In genomic region chr19:38737921-38738731, GRCh38 we compare ENCODE assay signal across 13 cellular contexts. TPM values are rescaled to one million over a fixed set of nuclear protein-coding genes. Genes with fewer than 3 reads are reported as not detected.
DNase-seq lines count a peak whose midpoint lies in the region; ATAC-seq, FAIRE-seq and TF ChIP-seq lines count a peak whose summit lies in the region.
"Had no signal": no experiment of that assay in that cellular context is flagged by ENCODE, and none has a peak within 500 bp of the region (broad histone marks: within the 10 kb centered on the region; RNA-seq: fewer than 3 reads in every experiment).

No MANE protein-coding gene starts in this region.

- DNase-seq in A549 (ENCODE audit: low read depth in 1 of 2, low spot score in 1 of 2) (no peak), Calu3 (no peak), naive B cell (no peak), NOMO-1 treated with DMSO at 0.1 percent for 48 hours (lab: John Stamatoyannopoulos, UW; ENCODE audit: unreplicated experiment) (no peak), activated gamma-delta T cell (lab: John Stamatoyannopoulos, UW) (no peak), GM19238 (ENCODE audit: insufficient read length, low spot score) (no peak)
- no peak for DNase-seq in activated T-helper 1 cell treated with anti-CD3 and anti-CD28 coated beads, Interleukin-12 subunit alpha, Interleukin-12 subunit beta, Interleukin-2, Interleukin-4 antibody, amounts not matched to agents 30 ng/mL and 10 ng/mL and 1 ng/mL, durations not matched to agents 14 hours and 24 hours and 36 hours (ENCODE audit: low spot score)
- DNase-seq in stimulated activated CD8-positive, alpha-beta memory T cell treated with anti-CD3 and anti-CD28 coated beads, Interleukin-4, amount 100 ng/mL, for 48 hours: no peak
- DNase-seq: NCI-H1436 treated with DMSO at 0.1 percent for 48 hours, NCI-H774 had no signal

- H3K4me3 Mint-ChIP-seq in Calu3 (ENCODE audit: low read depth, unreplicated experiment) (peak overlapping the region; percentile 21), naive B cell (peak overlapping the region; percentile 64 to 89 (median 73))
- peak overlapping the region; percentile 57 for H3K4me3 Mint-ChIP-seq in activated T-helper 1 cell treated with anti-CD3 and anti-CD28 coated beads, Interleukin-12 subunit alpha, Interleukin-12 subunit beta, Interleukin-2, Interleukin-4 antibody, amounts not matched to agents 30 ng/mL and 10 ng/mL and 1 ng/mL, durations not matched to agents 14 hours and 24 hours and 36 hours

- H3K27ac ChIP-seq in A549: no peak overlapping the region
- H3K27ac ChIP-seq: SJSA1 had no signal

- H3K9me3 Mint-ChIP-seq in Calu3 (ENCODE audit: low read depth, unreplicated experiment) (no peaks in the 10 kb centered on the region), naive B cell (peaks cover 0 to 1% (median 0%) of the 10 kb centered on the region in 7 donors)
- H3K9me3 Mint-ChIP-seq in activated T-helper 1 cell treated with anti-CD3 and anti-CD28 coated beads, Interleukin-12 subunit alpha, Interleukin-12 subunit beta, Interleukin-2, Interleukin-4 antibody, amounts not matched to agents 30 ng/mL and 10 ng/mL and 1 ng/mL, durations not matched to agents 14 hours and 24 hours and 36 hours: no peaks in the 10 kb centered on the region

- 94% methylated on average over 21 of the region's 21 CpGs for WGBS in A549 (ENCODE audit: missing lambda C conversion rate)

- TF ChIP-seq CTCF in A549 (IDR thresholded peaks at IDR 0.05) (no peak), Calu3 (IDR thresholded peaks at IDR 0.05; ENCODE audit: unreplicated experiment) (no peak)

- no peak for FAIRE-seq in A549 (lab: Jason Lieb, UNC)
- FAIRE-seq: frontal cortex, keratinocyte had no signal

- TF ChIP-seq RAD21 in A549 (conservative IDR thresholded peaks at IDR 0.05 in 1 of 2, IDR thresholded peaks at IDR 0.05 in 1 of 2): no peak

- H3K36me3 Mint-ChIP-seq in Calu3 (ENCODE audit: insufficient read depth, unreplicated experiment) (peaks cover 74% of the 10 kb centered on the region), naive B cell (no peaks in the 10 kb centered on the region)
- H3K36me3 Mint-ChIP-seq in activated T-helper 1 cell treated with anti-CD3 and anti-CD28 coated beads, Interleukin-12 subunit alpha, Interleukin-12 subunit beta, Interleukin-2, Interleukin-4 antibody, amounts not matched to agents 30 ng/mL and 10 ng/mL and 1 ng/mL, durations not matched to agents 14 hours and 24 hours and 36 hours (ENCODE audit: low read depth): peaks cover 3% of the 10 kb centered on the region

- H3K4me3 ChIP-seq in A549: no peak overlapping the region
- H3K4me3 ChIP-seq: SJSA1 had no signal

- TF ChIP-seq POLR2A in A549 (IDR thresholded peaks at IDR 0.05; ENCODE audit: low read length): no peak

- BruUV-seq in Calu3 (replicated peaks; lab: Mats Ljungman, UMichigan): TSS peak; percentile 12

- CTCF ChIA-PET in A549 (lab: Yijun Ruan, JAX) (interaction anchor here (0.6 to 2.8 kb wide), 18 partner anchors 8 to 335 kb away, joined by 3 to 7 read pairs (median 4); partner anchors contain the start of genes FAM98C, FBXO17, MRPS12 and SARS2), Calu3 (lab: Charles Lee) (interaction anchor here (0.6 kb wide), 1 partner anchor 153 kb away, joined by 3 read pairs; no protein-coding TSS in a partner anchor)

- ATAC-seq in A549 (no peak), naive B cell (ENCODE audit: low read depth in 2 of 2) (no peak)

- H3K4me1 Mint-ChIP-seq in Calu3 (ENCODE audit: low read depth, unreplicated experiment): peaks cover 9% of the 10 kb centered on the region
- H3K4me1 Mint-ChIP-seq in activated T-helper 1 cell treated with anti-CD3 and anti-CD28 coated beads, Interleukin-12 subunit alpha, Interleukin-12 subunit beta, Interleukin-2, Interleukin-4 antibody, amounts not matched to agents 30 ng/mL and 10 ng/mL and 1 ng/mL, durations not matched to agents 14 hours and 24 hours and 36 hours (ENCODE audit: low read depth): peaks cover 39% of the 10 kb centered on the region
- peaks cover 44 to 50% (median 47%) of the 10 kb centered on the region in 3 donors for H3K4me1 Mint-ChIP-seq in naive B cell

- POLR2A ChIA-PET in A549 (lab: Yijun Ruan, JAX): no interaction called here

- no peaks in the 10 kb centered on the region for H3K9me3 ChIP-seq in A549
- H3K9me3 ChIP-seq: SJSA1 had no signal

- no peaks in the 10 kb centered on the region for H3K27me3 Mint-ChIP-seq in Calu3 (ENCODE audit: unreplicated experiment)
- H3K27me3 Mint-ChIP-seq in activated T-helper 1 cell treated with anti-CD3 and anti-CD28 coated beads, Interleukin-12 subunit alpha, Interleukin-12 subunit beta, Interleukin-2, Interleukin-4 antibody, amounts not matched to agents 30 ng/mL and 10 ng/mL and 1 ng/mL, durations not matched to agents 14 hours and 24 hours and 36 hours (ENCODE audit: insufficient read depth): peaks cover 8% of the 10 kb centered on the region
- no peaks in the 10 kb centered on the region for H3K27me3 Mint-ChIP-seq in naive B cell

- intact Hi-C loops in Calu3 (cut with micrococcal nuclease; ENCODE audit: unreplicated experiment): no loop called here
- intact Hi-C loops in activated T-helper 1 cell treated with anti-CD3 and anti-CD28 coated beads, Interleukin-12 subunit alpha, Interleukin-12 subunit beta, Interleukin-2, Interleukin-4 antibody, amounts not matched to agents 30 ng/mL and 10 ng/mL and 1 ng/mL, durations not matched to agents 14 hours and 24 hours and 36 hours (cut with micrococcal nuclease): loop anchor here (2.0 kb wide), 1 partner anchor 401 kb away; no protein-coding TSS in a partner anchor

- H3K27ac Mint-ChIP-seq in Calu3 (ENCODE audit: unreplicated experiment) (peak overlapping the region; percentile 72), naive B cell (peak overlapping the region in 4 of 6 donors; percentile 1 to 91 (median 68))
- H3K27ac Mint-ChIP-seq in activated T-helper 1 cell treated with anti-CD3 and anti-CD28 coated beads, Interleukin-12 subunit alpha, Interleukin-12 subunit beta, Interleukin-2, Interleukin-4 antibody, amounts not matched to agents 30 ng/mL and 10 ng/mL and 1 ng/mL, durations not matched to agents 14 hours and 24 hours and 36 hours: peak overlapping the region; percentile 11

- no peak for TF ChIP-seq EP300 in A549 (IDR thresholded peaks at IDR 0.05)

- peaks cover 36% of the 10 kb centered on the region for H3K4me1 ChIP-seq in A549

- no peak overlapping the region for H3K4me2 ChIP-seq in A549

TF ChIP-seq in A549, 52 proteins besides CTCF, POLR2A, EP300 and RAD21:
- TF ChIP-seq MAZ (IDR thresholded peaks at IDR 0.05; ENCODE audit: borderline replicate concordance, low read depth, low read length) (peak; percentile 53; the same call in 1 of the 2 replicates), BHLHE40 (IDR thresholded peaks at IDR 0.05; ENCODE audit: low read depth, low read length) (no peak), POLR2AphosphoS2 (conservative IDR thresholded peaks at IDR 0.05; ENCODE audit: low read length) (peak; percentile 54; the same call in 1 of the 2 replicates)

RNA-seq across cellular contexts. Expression of gene CAPN12, which starts 6.1 kb away (rescaled TPM):
- polyA plus RNA-seq in A549 (2011; rRNA removed) (10.0 and 12.3 TPM in 2 replicates), A549 (2017; fragmentation: RNase III; extraction: RNeasy Plus Mini Kit Qiagen cat#74134 plus additional on column Dnase treatment) (8.6 to 11.7 TPM (median 11.0 TPM) in 3 replicates), naive B cell (ENCODE audit: low read depth in 6 of 6) (10 to 100 TPM in 4 of 6 donors, 1 to 10 TPM in 2; 3.3 to 25.4 (median 14.0) TPM)
- polyA plus RNA-seq in A549 (2012; cell fraction: cytosol; rRNA removed): 10.0 and 10.2 TPM in 2 replicates
- polyA plus RNA-seq in A549 (2012; cell fraction: nucleus; rRNA removed): 33.2 and 34.8 TPM in 2 replicates
- 3.2 and 7.1 TPM in 2 replicates for polyA minus RNA-seq in A549 (2011; rRNA and poly(A)+ RNA removed)
- total RNA-seq in Calu3 (2022): 14.5 and 14.7 TPM in 2 replicates
- total RNA-seq in activated T-helper 1 cell treated with anti-CD3 and anti-CD28 coated beads, Interleukin-12 subunit alpha, Interleukin-12 subunit beta, Interleukin-2, Interleukin-4 antibody, amounts not matched to agents 30 ng/mL and 10 ng/mL and 1 ng/mL, durations not matched to agents 14 hours and 24 hours and 36 hours: 1.1 and 2.5 TPM in 2 replicates
- total RNA-seq: SJSA1 had no signal

RNA-seq across cellular contexts. Expression of gene LGALS7, which starts 35.2 kb away (rescaled TPM):
- polyA plus RNA-seq in A549 (2011; rRNA removed) (not detected in 2 replicates), A549 (2017; fragmentation: RNase III; extraction: RNeasy Plus Mini Kit Qiagen cat#74134 plus additional on column Dnase treatment) (not detected in 3 replicates), naive B cell (ENCODE audit: low read depth in 6 of 6) (not detected)
- polyA plus RNA-seq in A549 (2012; cell fraction: cytosol; rRNA removed): 0.19 TPM in 1 of 2 replicates, not detected in the other
- polyA plus RNA-seq in A549 (2012; cell fraction: nucleus; rRNA removed): not detected in 2 replicates
- not detected in 2 replicates for polyA minus RNA-seq in A549 (2011; rRNA and poly(A)+ RNA removed)
- not detected in 2 replicates for total RNA-seq in Calu3 (2022)
- total RNA-seq in activated T-helper 1 cell treated with anti-CD3 and anti-CD28 coated beads, Interleukin-12 subunit alpha, Interleukin-12 subunit beta, Interleukin-2, Interleukin-4 antibody, amounts not matched to agents 30 ng/mL and 10 ng/mL and 1 ng/mL, durations not matched to agents 14 hours and 24 hours and 36 hours: not detected in 2 replicates
- total RNA-seq: frontal cortex, SJSA1 had no signal

RNA-seq across cellular contexts. Expression of gene LGALS7B, which starts 50.9 kb away (rescaled TPM):
- polyA plus RNA-seq in A549 (2011; rRNA removed) (0.27 TPM in 1 of 2 replicates, not detected in the other), A549 (2017; fragmentation: RNase III; extraction: RNeasy Plus Mini Kit Qiagen cat#74134 plus additional on column Dnase treatment) (not detected in 3 replicates), naive B cell (ENCODE audit: low read depth in 6 of 6) (1 to 10 TPM in 1 of 6 donors, not detected in 5; 6.0 TPM)
- polyA plus RNA-seq in A549 (2012; cell fraction: cytosol; rRNA removed): 0.25 and 0.38 TPM in 2 replicates
- 0.29 TPM in 1 of 2 replicates, not detected in the other for polyA plus RNA-seq in A549 (2012; cell fraction: nucleus; rRNA removed)
- polyA minus RNA-seq in A549 (2011; rRNA and poly(A)+ RNA removed): not detected in 2 replicates
- total RNA-seq in Calu3 (2022): 3.2 and 4.8 TPM in 2 replicates
- total RNA-seq in activated T-helper 1 cell treated with anti-CD3 and anti-CD28 coated beads, Interleukin-12 subunit alpha, Interleukin-12 subunit beta, Interleukin-2, Interleukin-4 antibody, amounts not matched to agents 30 ng/mL and 10 ng/mL and 1 ng/mL, durations not matched to agents 14 hours and 24 hours and 36 hours: not detected in 2 replicates
- total RNA-seq: frontal cortex, SJSA1 had no signal

Comparison
In these comparisons a context has a peak if more than half of its experiments do, and no peak if none do; other contexts are left out.
1. H3K27ac Mint-ChIP-seq: peak in every context shown above with its lines; median percentile 72 in Calu3; 68 in naive B cell; 11 in activated T-helper 1 cell treated with anti-CD3 and anti-CD28 coated beads, Interleukin-12 subunit alpha, Interleukin-12 subunit beta, Interleukin-2, Interleukin-4 antibody, amounts not matched to agents 30 ng/mL and 10 ng/mL and 1 ng/mL, durations not matched to agents 14 hours and 24 hours and 36 hours.
2. H3K4me3 Mint-ChIP-seq: peak in every context shown above with its lines; median percentile 73 in naive B cell; 57 in activated T-helper 1 cell treated with anti-CD3 and anti-CD28 coated beads, Interleukin-12 subunit alpha, Interleukin-12 subunit beta, Interleukin-2, Interleukin-4 antibody, amounts not matched to agents 30 ng/mL and 10 ng/mL and 1 ng/mL, durations not matched to agents 14 hours and 24 hours and 36 hours; 21 in Calu3.